In genomic region chr4:147620315-147620714, GRCh38 we compare ENCODE assay signal across 12 cellular contexts. TPM values are rescaled to one million over a fixed set of nuclear protein-coding genes. Genes with fewer than 3 reads are reported as not detected.
A peak's percentile ranks its signal among the peaks of the same experiment; 100 is the strongest.
DNase-seq lines count a peak whose midpoint lies in the region; ATAC-seq and TF ChIP-seq lines count a peak whose summit lies in the region.
"Had no signal": no experiment of that assay in that cellular context is flagged by ENCODE, and none has a peak within 500 bp of the region (broad histone marks: within the 10 kb centered on the region; RNA-seq: fewer than 3 reads in every experiment).

No MANE protein-coding gene starts in this region.

- H3K36me3 ChIP-seq in BLaER1 (peaks cover 50% of the 10 kb centered on the region), DOHH2 (ENCODE audit: control insufficient read depth, low read length) (peaks cover 31% of the 10 kb centered on the region), PC-3 (ENCODE audit: low read depth, low read length) (peaks cover 4% of the 10 kb centered on the region; the same call in 1 of the 2 replicates), hepatocyte (replicated peaks; ENCODE audit: insufficient read depth, low read depth) (no peaks in the 10 kb centered on the region)

- H3K79me2 ChIP-seq in DOHH2 (ENCODE audit: control insufficient read depth, low read length): peaks cover 56% of the 10 kb centered on the region
- peaks cover 53% of the 10 kb centered on the region for H3K79me2 ChIP-seq in PC-3 (ENCODE audit: low read length)
- peaks cover 54% of the 10 kb centered on the region for H3K79me2 ChIP-seq in hepatocyte

- H3K27me3 ChIP-seq in BLaER1: no peaks in the 10 kb centered on the region
- no peaks in the 10 kb centered on the region for H3K27me3 ChIP-seq in DOHH2 (ENCODE audit: control insufficient read depth, low read length)
- H3K27me3 ChIP-seq in PC-3 (ENCODE audit: low read length): no peaks in the 10 kb centered on the region
- H3K27me3 ChIP-seq in hepatocyte: no peaks in the 10 kb centered on the region
- H3K27me3 ChIP-seq: MG63, right atrium auricular region had no signal

- H4K20me1 ChIP-seq in BLaER1 (peaks cover 41% of the 10 kb centered on the region), DOHH2 (ENCODE audit: control insufficient read depth, insufficient read depth, low read depth, low read length) (no peaks in the 10 kb centered on the region), PC-3 (ENCODE audit: low read length) (no peaks in the 10 kb centered on the region), hepatocyte (ENCODE audit: insufficient read depth, poor library complexity, severe bottlenecking) (peaks cover 5% of the 10 kb centered on the region)

- CTCF ChIA-PET in PC-3 (lab: Charles Lee): no interaction called here

- H3K4me2 ChIP-seq in BLaER1: peak overlapping the region; percentile 95
- H3K4me2 ChIP-seq in DOHH2 (ENCODE audit: low read length): peak overlapping the region; percentile 34
- peak overlapping the region; percentile 86 for H3K4me2 ChIP-seq in PC-3 (ENCODE audit: low read length)
- H3K4me2 ChIP-seq in hepatocyte: peak overlapping the region; percentile 65

- ATAC-seq in PC-3 (no peak), HG03095 (IDR thresholded peaks at IDR 0.05; ENCODE audit: unreplicated experiment) (no peak), HG02623 (IDR thresholded peaks at IDR 0.05; ENCODE audit: unreplicated experiment) (no peak)

- H3F3A ChIP-seq in DOHH2 (ENCODE audit: control insufficient read depth, insufficient read depth): no peaks in the 10 kb centered on the region
- H3F3A ChIP-seq in PC-3 (ENCODE audit: low read length, unreplicated experiment): no peaks in the 10 kb centered on the region

- H3K27ac ChIP-seq in BLaER1 (no peak overlapping the region), DOHH2 (ENCODE audit: low read depth, low read length) (no peak overlapping the region), PC-3 (ENCODE audit: low read length) (no peak overlapping the region), hepatocyte (no peak overlapping the region)
- H3K27ac ChIP-seq: right atrium auricular region had no signal

- no peak overlapping the region for H2AFZ ChIP-seq in PC-3 (ENCODE audit: low read length)
- H2AFZ ChIP-seq in hepatocyte: no peak overlapping the region

- no TSS peak for BruUV-seq in PC-3 (replicated peaks; lab: Mats Ljungman, UMichigan)

- H3K4me1 ChIP-seq in BLaER1: peaks cover 52% of the 10 kb centered on the region
- peaks cover 30% of the 10 kb centered on the region for H3K4me1 ChIP-seq in DOHH2 (ENCODE audit: control insufficient read depth, low read length)
- peaks cover 17% of the 10 kb centered on the region for H3K4me1 ChIP-seq in PC-3 (ENCODE audit: insufficient read depth, low read length)
- H3K4me1 ChIP-seq in hepatocyte (ENCODE audit: insufficient read depth): peaks cover 22% of the 10 kb centered on the region

- POLR2A ChIA-PET in PC-3 (lab: Charles Lee; ENCODE audit: unreplicated experiment): no interaction called here

- WGBS in hepatocyte (ENCODE audit: low lambda C conversion rate, missing lambda C conversion rate): 62% methylated on average over 2 of the region's 2 CpGs

- H3K9ac ChIP-seq in BLaER1 (no peak overlapping the region), PC-3 (ENCODE audit: low read length) (no peak overlapping the region)

- H3K9me3 ChIP-seq in BLaER1 (no peaks in the 10 kb centered on the region), DOHH2 (ENCODE audit: control insufficient read depth, insufficient read depth, low read length) (no peaks in the 10 kb centered on the region), PC-3 (ENCODE audit: low read length) (no peaks in the 10 kb centered on the region), hepatocyte (ENCODE audit: low read depth) (no peaks in the 10 kb centered on the region)
- H3K9me3 ChIP-seq: MG63, right atrium auricular region had no signal

- intact Hi-C loops in PC-3 (cut with micrococcal nuclease): no loop called here

- no peak overlapping the region for H3K4me3 ChIP-seq in BLaER1
- H3K4me3 ChIP-seq in DOHH2 (ENCODE audit: low read length): no peak overlapping the region
- H3K4me3 ChIP-seq in PC-3 (ENCODE audit: low read length): no peak overlapping the region
- no peak overlapping the region for H3K4me3 ChIP-seq in hepatocyte
- H3K4me3 ChIP-seq: MG63, right atrium auricular region had no signal

- H3K9me2 ChIP-seq in DOHH2 (replicated peaks; ENCODE audit: control insufficient read depth, low read length) (no peaks in the 10 kb centered on the region), PC-3 (replicated peaks; ENCODE audit: low read length) (no peaks in the 10 kb centered on the region), hepatocyte (replicated peaks; ENCODE audit: insufficient read depth) (no peaks in the 10 kb centered on the region)

- DNase-seq in PC-3 (no peak), hepatocyte (ENCODE audit: low spot score) (no peak), NCI-H1048 (lab: John Stamatoyannopoulos, UW) (no peak), NCI-H526 (lab: John Stamatoyannopoulos, UW) (no peak)
- DNase-seq: mesendoderm, MG63, substantia nigra had no signal

- TF ChIP-seq CTCF in DOHH2 (IDR thresholded peaks at IDR 0.05; ENCODE audit: low read depth, low read length, poor library complexity, severe bottlenecking) (no peak), PC-3 (conservative IDR thresholded peaks at IDR 0.05; ENCODE audit: low read depth, low read length) (no peak), hepatocyte (IDR thresholded peaks at IDR 0.05; ENCODE audit: poor library complexity) (no peak)

RNA-seq across cellular contexts. Expression of gene TMEM184C, which starts 3.1 kb away (rescaled TPM):
- total RNA-seq in PC-3 (2014; rRNA removed): 17.5 and 19.8 TPM in 2 replicates
- 43.0 and 49.5 TPM in 2 replicates for total RNA-seq in hepatocyte
- polyA plus RNA-seq in hepatocyte: 34.5 and 43.9 TPM in 2 replicates

Comparison
In these comparisons a context has a peak if more than half of its experiments do, and no peak if none do; other contexts are left out.
1. H3K4me2 ChIP-seq: peak in every context shown above with its lines; median percentile 95 in BLaER1; 86 in PC-3; 65 in hepatocyte; 34 in DOHH2.